1 cellular context compared by ENCODE assay signal in genomic region chr11:10514210-10514609, GRCh38.
TF ChIP-seq lines count a peak whose summit lies in the region.

No MANE protein-coding gene starts in this region.

TF ChIP-seq in IMR-90, 13 proteins besides CTCF, POLR2A, EP300 and RAD21:
- TF ChIP-seq MXI1 (IDR thresholded peaks at IDR 0.05; ENCODE audit: borderline replicate concordance, low read depth, low read length) (no peak), FOS (IDR thresholded peaks at IDR 0.05; ENCODE audit: low read depth, low read length) (no peak), BHLHE40 (IDR thresholded peaks at IDR 0.05; ENCODE audit: low read depth, low read length) (no peak), NFE2L2 (IDR thresholded peaks at IDR 0.05; ENCODE audit: low read depth, low read length) (no peak), SMC3 (IDR thresholded peaks at IDR 0.05; ENCODE audit: low read depth, low read length) (peak; percentile 52)
